9 cellular contexts compared by ENCODE assay signal in the genomic region with DNA sequence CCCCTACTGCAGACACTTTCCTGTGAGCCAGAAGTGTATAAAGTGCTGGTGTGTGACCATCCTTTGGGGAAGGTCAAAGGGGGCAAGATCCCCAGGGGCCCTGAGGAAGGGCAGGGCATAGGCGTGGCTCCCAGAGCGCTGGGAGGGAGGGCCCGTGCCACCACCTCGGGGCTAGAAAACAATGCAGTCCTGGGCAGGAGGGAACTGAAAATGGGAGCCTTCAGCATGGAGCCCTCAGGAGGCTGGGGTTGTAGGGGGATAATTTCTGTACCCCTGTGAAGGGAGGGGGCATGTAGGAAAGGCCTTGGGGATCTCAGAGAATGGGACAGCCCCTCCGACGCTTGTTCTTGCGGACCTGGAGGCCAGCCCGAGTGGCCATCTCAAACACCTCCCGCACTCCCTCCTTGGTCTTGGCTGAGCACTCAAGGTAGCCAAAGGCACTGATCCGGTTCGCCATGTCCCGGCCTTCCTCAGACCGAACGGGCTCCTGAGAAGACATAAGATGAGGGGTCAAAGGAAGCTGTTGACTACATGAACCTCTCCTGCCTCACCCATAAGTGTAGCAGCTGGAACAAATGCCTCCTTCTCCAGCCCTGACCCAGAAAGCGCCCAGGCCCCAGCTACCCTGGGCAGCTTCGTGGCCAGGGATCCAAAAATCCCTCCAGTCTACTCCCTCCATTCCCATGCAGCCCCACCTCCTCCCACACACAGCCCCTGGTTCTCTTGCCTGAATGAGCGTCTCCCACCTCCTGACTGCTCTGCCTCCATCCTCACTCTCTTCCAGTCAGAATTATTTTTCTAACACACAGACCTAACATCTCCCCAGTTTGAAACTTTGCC. TPM values are rescaled to one million over a fixed set of nuclear protein-coding genes. Genes with fewer than 3 reads are reported as not detected.
DNase-seq lines count a peak whose midpoint lies in the region; ATAC-seq, FAIRE-seq and TF ChIP-seq lines count a peak whose summit lies in the region.
"Had no signal": no experiment of that assay in that cellular context is flagged by ENCODE, and none has a peak within 500 bp of the region (broad histone marks: within the 10 kb centered on the region; RNA-seq: fewer than 3 reads in every experiment).

No MANE protein-coding gene starts in this region.

- H3K4me1 Mint-ChIP-seq in CD14-positive monocyte = peaks cover 61% of the 10 kb centered on the region

- H3K36me3 Mint-ChIP-seq in CD14-positive monocyte = peaks cover 12 to 31% of the 10 kb centered on the region in 2 donors

- no peaks in the 10 kb centered on the region for H3K9me1 ChIP-seq in endothelial cell of umbilical vein (replicated peaks; ENCODE audit: control insufficient read depth, extremely low read depth, insufficient read depth, low read length)

- peak overlapping the region; percentile 68 to 95 (median 83) for H3K27ac Mint-ChIP-seq in CD14-positive monocyte

- H3K4me2 ChIP-seq in endothelial cell of umbilical vein (ENCODE audit: insufficient read depth, low read length) = peak overlapping the region; percentile 45

- H4K20me1 ChIP-seq in endothelial cell of umbilical vein (replicated peaks; ENCODE audit: control insufficient read depth, extremely low read depth, insufficient read depth, low read length) = no peaks in the 10 kb centered on the region

- DNase-seq in CD14-positive monocyte (ENCODE audit: low spot score) = no peak
- no peak for DNase-seq in endothelial cell of umbilical vein (ENCODE audit: low read depth, low spot score)
- peak in 1 of 6 donors; percentile 46 for DNase-seq in pancreas
- no peak for DNase-seq in HTR-8/SVneo (ENCODE audit: insufficient read length, low spot score)
- no peak for DNase-seq in GM20000 (ENCODE audit: low spot score)
- no peak for DNase-seq in COR-L47 (lab: John Stamatoyannopoulos, UW)
- no peak for DNase-seq in GM19238 (ENCODE audit: insufficient read length, low spot score)

- CTCF ChIA-PET in endothelial cell of umbilical vein (lab: Charles Lee) = interaction anchor here (1.0 to 6.7 kb wide), 3 partner anchors 14 to 28 kb away, joined by 4 to 57 read pairs (median 6); partner anchors contain the start of genes MOV10 and PPM1J

- no peaks in the 10 kb centered on the region for H3K9me3 ChIP-seq in endothelial cell of umbilical vein (replicated peaks; ENCODE audit: control insufficient read depth, insufficient read depth, low read length)
- no peaks in the 10 kb centered on the region for H3K9me3 ChIP-seq in pancreas

- H3K4me1 ChIP-seq in endothelial cell of umbilical vein (ENCODE audit: control insufficient read depth, extremely low read depth, insufficient read depth, low read length) (peaks cover 72% of the 10 kb centered on the region), pancreas (peaks cover 8 to 58% (median 13%) of the 10 kb centered on the region in 3 donors)

- H3K27me3 Mint-ChIP-seq in CD14-positive monocyte (ENCODE audit: low read depth in 3 of 3) = peaks cover 6 to 27% (median 16%) of the 10 kb centered on the region in 3 donors

- TF ChIP-seq CTCF in CD14-positive monocyte (IDR thresholded peaks at IDR 0.05) = no peak
- TF ChIP-seq CTCF in endothelial cell of umbilical vein (IDR thresholded peaks at IDR 0.05; ENCODE audit: extremely low read depth in 1 of 2, insufficient read depth in 1 of 2, low read depth in 1 of 2, low read length in 2 of 2) = no peak
- TF ChIP-seq CTCF in pancreas (IDR thresholded peaks at IDR 0.05) = no peak
- TF ChIP-seq CTCF in GM20000 (IDR thresholded peaks at IDR 0.05; ENCODE audit: extremely low read depth, missing control alignments) = no peak

- H3K36me3 ChIP-seq in endothelial cell of umbilical vein (ENCODE audit: control insufficient read depth in 2 of 2, extremely low read depth in 1 of 2, insufficient read depth in 2 of 2, low read length in 2 of 2) (peaks cover 13 to 29% of the 10 kb centered on the region in 2 experiments), pancreas (peaks cover 3 to 10% (median 3%) of the 10 kb centered on the region in 3 donors)

- H3K9ac ChIP-seq in endothelial cell of umbilical vein (replicated peaks; ENCODE audit: extremely low read depth, insufficient read depth, low read length) = peak overlapping the region; percentile 61

- intact Hi-C loops in CD14-positive monocyte (cut with micrococcal nuclease) = loop anchor here (5.0 to 10.0 kb wide), 3 partner anchors 197 to 343 kb away; partner anchors contain the start of gene WNT2B (in 1 of the 2)
- intact Hi-C loops in endothelial cell of umbilical vein (cut with micrococcal nuclease) = no loop called here
- intact Hi-C loops in pancreas (cut with DNase I) = loop anchor here in 2 of 3 donors (10.0 kb wide), 2 partner anchors 77 to 197 kb away; partner anchors contain the start of gene WNT2B (in 1 of the 2)

- dilution Hi-C loops in endothelial cell of umbilical vein (cut with MboI; ENCODE audit: extremely low pct_ligation_motif_present, low sequenced_read_pairs) = no loop called here

- H3K27ac ChIP-seq in endothelial cell of umbilical vein (ENCODE audit: insufficient read depth, low read depth, low read length) (peak overlapping the region; percentile 88), pancreas (peak overlapping the region in 3 of 4 donors; percentile 7 to 82 (median 74))

- H2AFZ ChIP-seq in endothelial cell of umbilical vein (ENCODE audit: low read depth, low read length) = no peak overlapping the region

- H3K27me3 ChIP-seq in endothelial cell of umbilical vein (ENCODE audit: control insufficient read depth in 2 of 2, insufficient read depth in 2 of 2, low read length in 2 of 2) (no peaks in the 10 kb centered on the region), pancreas (no peaks in the 10 kb centered on the region)

- peak; percentile 35 for FAIRE-seq in endothelial cell of umbilical vein (lab: Jason Lieb, UNC)
- FAIRE-seq in pancreas (lab: Jason Lieb, UNC) = no peak
- FAIRE-seq in HTR-8/SVneo (lab: Jason Lieb, UNC) = no peak
- FAIRE-seq: TTC549 had no signal

- WGBS in pancreas, 2 donors = 88 to 89% methylated on average over 17 of the region's 17 CpGs

- H3K4me3 Mint-ChIP-seq in CD14-positive monocyte = peak overlapping the region; percentile 37 to 57

- no peak overlapping the region for H3K4me3 ChIP-seq in endothelial cell of umbilical vein (replicated peaks in 1 of 3; ENCODE audit: insufficient read depth in 1 of 3, low read depth in 1 of 3, low read length in 3 of 3)
- H3K4me3 ChIP-seq in pancreas = no peak overlapping the region

- no peak for ATAC-seq in pancreas

- peaks cover 0 to 2% (median 0%) of the 10 kb centered on the region in 7 donors for H3K9me3 Mint-ChIP-seq in CD14-positive monocyte

- H3K79me2 ChIP-seq in endothelial cell of umbilical vein (ENCODE audit: control insufficient read depth, insufficient read depth, low read length) = peaks cover 43% of the 10 kb centered on the region

- POLR2A ChIA-PET in endothelial cell of umbilical vein (lab: Charles Lee) = interaction anchor here (1.0 to 1.2 kb wide), 2 partner anchors 27 to 28 kb away, joined by 5 to 6 read pairs; partner anchors contain the start of gene MOV10

- peak; percentile 23 for TF ChIP-seq POLR2A in endothelial cell of umbilical vein (IDR thresholded peaks at IDR 0.05; ENCODE audit: low read depth, low read length)

- BruUV-seq in endothelial cell of umbilical vein (replicated peaks; lab: Mats Ljungman, UMichigan) = no TSS peak

TF ChIP-seq in PFSK-1, 5 proteins besides CTCF, POLR2A, EP300 and RAD21 (continues in another document):
- no peak for TF ChIP-seq TAF1 (IDR thresholded peaks at IDR 0.05; ENCODE audit: borderline replicate concordance, insufficient read depth, low read length)

TF ChIP-seq in endothelial cell of umbilical vein, 7 proteins besides CTCF, POLR2A, EP300 and RAD21 (continues in another document):
- TF ChIP-seq POLR2AphosphoS5 (IDR thresholded peaks at IDR 0.05; ENCODE audit: insufficient read depth, low read depth, low read length) = peak; percentile 24

RNA-seq across cellular contexts. Expression of gene RHOC, which starts 5.5 kb away (rescaled TPM):
- polyA plus RNA-seq in CD14-positive monocyte (10 to 100 TPM; 78.9 to 91.5 TPM), endothelial cell of umbilical vein (1,244 and 1,340 TPM in 2 replicates), pancreas (10 to 100 TPM; 91.5 to 94.5 TPM)
- polyA plus RNA-seq in PFSK-1 (2012; ENCODE audit: insufficient read length, low read depth) = 521 TPM
- total RNA-seq in endothelial cell of umbilical vein (652 and 699 TPM in 2 replicates), pancreas (100 to 1,000 TPM in 1 of 6 donors, 10 to 100 TPM in 5; 44.0 to 105 (median 53.5) TPM)
- 1,507 and 1,589 TPM in 2 replicates for polyA plus RNA-seq in endothelial cell of umbilical vein (2011; cell fraction: cytosol; rRNA removed)
- polyA plus RNA-seq in endothelial cell of umbilical vein (2011; cell fraction: nucleus; rRNA removed) = 615 and 657 TPM in 2 replicates
- polyA plus RNA-seq in endothelial cell of umbilical vein (2012) = 941 and 1,005 TPM in 2 replicates
- 905 and 1,030 TPM in 2 replicates for polyA minus RNA-seq in endothelial cell of umbilical vein
- 73.2 TPM for polyA minus RNA-seq in endothelial cell of umbilical vein (2011; cell fraction: cytosol; rRNA and poly(A)+ RNA removed)
- 134 and 141 TPM in 2 replicates for polyA minus RNA-seq in endothelial cell of umbilical vein (2011; cell fraction: nucleus; rRNA and poly(A)+ RNA removed)

RNA-seq across cellular contexts. Expression of gene PPM1J, which starts 13.7 kb away (rescaled TPM):
- polyA plus RNA-seq in CD14-positive monocyte (under 1 TPM; 0.28 to 0.75 TPM), endothelial cell of umbilical vein (3.1 and 3.2 TPM in 2 replicates), pancreas (1 to 10 TPM in 1 of 2 donors, under 1 TPM in 1; 0.68 to 1.1 TPM)
- polyA plus RNA-seq in PFSK-1 (2012; ENCODE audit: insufficient read length, low read depth) = 2.0 TPM
- total RNA-seq in endothelial cell of umbilical vein (1.7 and 2.4 TPM in 2 replicates), pancreas (1 to 10 TPM in 1 of 6 donors, under 1 TPM in 5; 0.20 to 1.6 (median 0.87) TPM)
- 1.7 and 2.7 TPM in 2 replicates for polyA plus RNA-seq in endothelial cell of umbilical vein (2011; cell fraction: cytosol; rRNA removed)
- polyA plus RNA-seq in endothelial cell of umbilical vein (2011; cell fraction: nucleus; rRNA removed) = 6.6 and 7.0 TPM in 2 replicates
- 1.4 and 1.7 TPM in 2 replicates for polyA plus RNA-seq in endothelial cell of umbilical vein (2012)
- polyA minus RNA-seq in endothelial cell of umbilical vein = 1.0 and 1.7 TPM in 2 replicates
- polyA minus RNA-seq in endothelial cell of umbilical vein (2011; cell fraction: cytosol; rRNA and poly(A)+ RNA removed) = not detected
- 0.58 and 0.96 TPM in 2 replicates for polyA minus RNA-seq in endothelial cell of umbilical vein (2011; cell fraction: nucleus; rRNA and poly(A)+ RNA removed)

RNA-seq across cellular contexts. Expression of gene MOV10, which starts 27.0 kb away (rescaled TPM):
- polyA plus RNA-seq in CD14-positive monocyte (10 to 100 TPM; 12.0 to 13.6 TPM), endothelial cell of umbilical vein (97.1 and 98.0 TPM in 2 replicates), pancreas (10 to 100 TPM; 75.5 to 89.9 TPM)
- polyA plus RNA-seq in PFSK-1 (2012; ENCODE audit: insufficient read length, low read depth) = 68.7 TPM
- total RNA-seq in endothelial cell of umbilical vein (103 and 113 TPM in 2 replicates), pancreas (10 to 100 TPM; 17.7 to 43.5 (median 20.4) TPM)
- 57.2 and 77.0 TPM in 2 replicates for polyA plus RNA-seq in endothelial cell of umbilical vein (2011; cell fraction: cytosol; rRNA removed)
- polyA plus RNA-seq in endothelial cell of umbilical vein (2011; cell fraction: nucleus; rRNA removed) = 307 and 333 TPM in 2 replicates
- polyA plus RNA-seq in endothelial cell of umbilical vein (2012) = 53.5 and 58.7 TPM in 2 replicates
- polyA minus RNA-seq in endothelial cell of umbilical vein = 70.9 and 100 TPM in 2 replicates
- 36.7 TPM for polyA minus RNA-seq in endothelial cell of umbilical vein (2011; cell fraction: cytosol; rRNA and poly(A)+ RNA removed)
- 88.9 and 98.3 TPM in 2 replicates for polyA minus RNA-seq in endothelial cell of umbilical vein (2011; cell fraction: nucleus; rRNA and poly(A)+ RNA removed)

Comparison
In these comparisons a context has a peak if more than half of its experiments do, and no peak if none do; other contexts are left out.
1. RNA of gene RHOC, which starts 5.5 kb away (polyA plus RNA-seq): 615 to 1,589 TPM in endothelial cell of umbilical vein; 91.5 to 94.5 TPM in pancreas and 78.9 to 91.5 TPM in CD14-positive monocyte; every median in the first group is over 4 times any median in the second.